15 cellular contexts compared by ENCODE assay signal in genomic region chr7:33887576-33887975, GRCh38. TPM values are rescaled to one million over a fixed set of nuclear protein-coding genes. Genes with fewer than 3 reads are reported as not detected.
"Had no signal": no experiment of that assay in that cellular context is flagged by ENCODE, and none has a peak within 500 bp of the region (broad histone marks: within the 10 kb centered on the region; RNA-seq: fewer than 3 reads in every experiment).

No MANE protein-coding gene starts in this region.

- DNase-seq: central memory CD4-positive, alpha-beta T cell; effector CD8-positive, alpha-beta T cell; heart right ventricle; hypothalamus; kidney glomerular epithelial cell; midbrain; naive thymus-derived CD4-positive, alpha-beta T cell; right cardiac atrium; stimulated activated CD4-positive, alpha-beta T cell treated with anti-CD3 and anti-CD28 coated beads, Interleukin-2, amount 100 ng/mL, for 48 hours; stimulated activated naive CD8-positive, alpha-beta T cell treated with anti-CD3 and anti-CD28 coated beads, Interleukin-15, Interleukin-2, amounts not matched to agents 100 U/mL and 50 U/mL, for 24 hours; testis had no signal

- H3K36me3 ChIP-seq: heart right ventricle, neutrophil, tibial nerve had no signal

- H3K36me3 Mint-ChIP-seq: naive thymus-derived CD4-positive, alpha-beta T cell had no signal

- H3K4me1 ChIP-seq: testis had no signal

- H3K4me2 ChIP-seq: smooth muscle cell had no signal

- ATAC-seq: heart right ventricle; naive thymus-derived CD4-positive, alpha-beta T cell; right cardiac atrium; stimulated activated naive CD8-positive, alpha-beta T cell treated with anti-CD3 and anti-CD28 coated beads, Interleukin-15, Interleukin-2, amounts not matched to agents 100 U/mL and 50 U/mL, for 24 hours had no signal

- H3K4me1 Mint-ChIP-seq: naive thymus-derived CD4-positive, alpha-beta T cell had no signal

- H3K9me3 Mint-ChIP-seq: naive thymus-derived CD4-positive, alpha-beta T cell had no signal

- H3K4me3 ChIP-seq: coronary artery, heart right ventricle, smooth muscle cell, testis, tibial nerve had no signal

- H3K9me3 ChIP-seq: heart right ventricle, neutrophil, testis, tibial nerve had no signal

- H3K27me3 ChIP-seq: testis, tibial nerve had no signal

- H3K27ac ChIP-seq: coronary artery, heart right ventricle, neutrophil, testis, tibial nerve had no signal

- H3K4me3 Mint-ChIP-seq: naive thymus-derived CD4-positive, alpha-beta T cell had no signal

- H3K27ac Mint-ChIP-seq: naive thymus-derived CD4-positive, alpha-beta T cell had no signal

RNA-seq across cellular contexts. Expression of gene BMPER, which starts 17.8 kb away (rescaled TPM):
- polyA plus RNA-seq: naive thymus-derived CD4-positive, alpha-beta T cell had no signal
